ENCODE assay signal across 1 cellular context in the genomic region with DNA sequence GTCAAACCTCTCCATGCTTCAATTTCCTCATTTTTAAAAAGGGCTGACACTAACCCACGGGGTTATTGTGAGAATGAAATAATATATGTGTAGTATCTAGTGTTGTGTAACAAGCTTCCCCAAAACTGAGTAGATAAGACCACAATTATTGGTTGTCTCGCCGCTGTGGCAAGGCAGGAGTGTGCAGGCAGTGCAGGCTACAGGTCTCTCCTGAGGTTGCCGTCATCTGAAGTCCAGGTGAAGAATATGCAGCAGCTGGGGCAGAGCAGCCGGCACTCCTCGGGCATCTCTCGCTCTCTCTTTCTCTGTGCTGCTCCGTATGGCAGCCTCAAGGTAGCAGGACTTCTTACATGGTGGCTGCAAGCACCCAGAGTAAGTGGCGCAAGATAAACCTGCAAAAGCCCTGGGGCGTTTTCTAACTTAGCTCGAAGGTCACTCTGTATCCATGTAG.
TF ChIP-seq lines count a peak whose summit lies in the region.

No MANE protein-coding gene starts in this region.

TF ChIP-seq in H1, 55 proteins besides CTCF, POLR2A, EP300 and RAD21 (continued from another document):
- TF ChIP-seq HDAC6 (IDR thresholded peaks at IDR 0.05; ENCODE audit: low read depth, low read length) (no peak), CEBPB (IDR thresholded peaks at IDR 0.05; ENCODE audit: low read depth, low read length) (no peak), RXRA (IDR thresholded peaks at IDR 0.05; ENCODE audit: insufficient read depth, low read depth, low read length) (no peak), CTBP2 (IDR thresholded peaks at IDR 0.05; ENCODE audit: borderline replicate concordance, insufficient read depth, insufficient read length, low read length) (no peak), SIN3A (conservative IDR thresholded peaks at IDR 0.05 in 1 of 2, IDR thresholded peaks at IDR 0.05 in 1 of 2; ENCODE audit: low read depth in 1 of 2, low read length in 2 of 2) (no peak), EGR1 (IDR thresholded peaks at IDR 0.05; ENCODE audit: borderline replicate concordance, low read depth, low read length) (no peak), CBX5 (IDR thresholded peaks at IDR 0.05; ENCODE audit: low read depth, low read length) (no peak), HDAC2 (IDR thresholded peaks at IDR 0.05; ENCODE audit: borderline replicate concordance in 1 of 2, low read depth in 2 of 2, low read length in 2 of 2) (no peak), KDM5A (IDR thresholded peaks at IDR 0.05; ENCODE audit: low read length) (no peak)
TF ChIP-seq in H1: peak in this region for 0.
